8 cellular contexts compared by ENCODE assay signal in the genomic region with DNA sequence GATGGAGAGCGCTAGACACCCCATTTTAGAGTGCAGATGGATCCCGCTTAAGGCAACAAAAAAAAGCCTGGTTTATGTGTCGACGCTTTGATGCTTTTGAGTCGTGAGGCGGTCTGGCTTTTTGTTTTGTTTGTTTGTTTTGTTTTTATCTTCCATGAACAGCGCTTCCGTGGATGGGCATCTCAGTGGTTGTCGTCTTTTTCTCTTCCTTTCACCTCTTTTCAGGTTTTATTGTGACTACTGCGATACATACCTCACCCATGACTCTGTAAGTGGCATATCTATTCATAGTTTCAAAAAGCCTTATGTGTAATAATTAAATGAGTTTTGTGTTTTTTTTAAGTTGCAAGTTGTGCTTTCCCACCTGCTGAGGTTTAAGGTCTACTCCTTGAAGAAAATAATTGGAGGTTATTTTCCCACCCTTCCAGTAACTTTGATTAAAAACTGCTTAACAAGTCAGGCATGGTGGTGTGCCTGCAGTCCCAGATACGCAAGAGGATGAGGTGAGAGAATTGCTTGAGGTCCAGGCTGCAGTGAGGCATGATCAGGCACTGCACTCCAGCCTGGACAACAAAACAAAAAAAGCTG. TPM values are rescaled to one million over a fixed set of nuclear protein-coding genes. Genes with fewer than 3 reads are reported as not detected.
DNase-seq lines count a peak whose midpoint lies in the region; ATAC-seq and TF ChIP-seq lines count a peak whose summit lies in the region.

No MANE protein-coding gene starts in this region.

- H3K27me3 ChIP-seq in HUES6 (ENCODE audit: control insufficient read depth, insufficient read depth, low read length) (no peaks in the 10 kb centered on the region), mammary epithelial cell (ENCODE audit: insufficient read depth, low read length) (no peaks in the 10 kb centered on the region), liver (ENCODE audit: control insufficient read depth in 4 of 4, insufficient read depth in 4 of 4, low read length in 3 of 4) (no peaks in the 10 kb centered on the region), tibial nerve (no peaks in the 10 kb centered on the region)

- H3K27ac ChIP-seq in HUES6 (ENCODE audit: low read depth, low read length), result peak overlapping the region; percentile 67
- peak overlapping the region; percentile 94 for H3K27ac ChIP-seq in mammary epithelial cell (ENCODE audit: insufficient read depth, low read depth, low read length)
- peak overlapping the region; percentile 47 to 97 for H3K27ac ChIP-seq in liver (ENCODE audit: low read depth in 1 of 2, low read length in 2 of 2)
- peak overlapping the region; percentile 78 to 92 (median 91) for H3K27ac ChIP-seq in tibial nerve

- H3K9ac ChIP-seq in HUES6 (ENCODE audit: low read length), result peak overlapping the region; percentile 98
- peak overlapping the region; percentile 98 for H3K9ac ChIP-seq in mammary epithelial cell (ENCODE audit: insufficient read depth, low read length)
- H3K9ac ChIP-seq in liver (ENCODE audit: low read depth in 1 of 2, low read length in 2 of 2), result peak overlapping the region; percentile 23 to 79

- WGBS in mammary epithelial cell (ENCODE audit: low coverage, missing lambda C conversion rate), result 2% methylated on average over 11 of the region's 11 CpGs
- WGBS in liver, result 9% methylated on average over 11 of the region's 11 CpGs
- 7 to 8% methylated on average over 11 of the region's 11 CpGs for WGBS in tibial nerve, 2 donors

- no peaks in the 10 kb centered on the region for H4K20me1 ChIP-seq in mammary epithelial cell (ENCODE audit: insufficient read depth, low read length)

- peaks cover 45% of the 10 kb centered on the region for H3K79me2 ChIP-seq in mammary epithelial cell (ENCODE audit: insufficient read depth, low read length)

- H3K4me3 ChIP-seq in HUES6 (ENCODE audit: low read depth, low read length), result peak overlapping the region; percentile 93
- peak overlapping the region; percentile 73 to 100 (median 100) for H3K4me3 ChIP-seq in mammary epithelial cell (replicated peaks in 1 of 3; ENCODE audit: insufficient read depth in 1 of 3, low read depth in 2 of 3, low read length in 3 of 3)
- H3K4me3 ChIP-seq in liver (ENCODE audit: low read depth in 1 of 3, low read length in 3 of 3), result peak overlapping the region; percentile 81 to 98 (median 94)
- H3K4me3 ChIP-seq in tibial nerve, result peak overlapping the region; percentile 59 to 86 (median 77)

- no peak for TF ChIP-seq RAD21 in liver (IDR thresholded peaks at IDR 0.05)

- H3K4me2 ChIP-seq in mammary epithelial cell (ENCODE audit: insufficient read depth, low read depth, low read length), result peak overlapping the region; percentile 96

- in situ Hi-C loops in mammary epithelial cell (cut with MboI; ENCODE audit: low sequenced_read_pairs in 2 of 2), result loop anchor here in 1 of 2 donors (5.0 kb wide), 1 partner anchor 100 kb away; no protein-coding TSS in a partner anchor

- H3K4me1 ChIP-seq in HUES6 (ENCODE audit: control insufficient read depth, insufficient read depth, low read length) (no peaks in the 10 kb centered on the region), mammary epithelial cell (ENCODE audit: insufficient read depth, low read length) (peaks cover 5% of the 10 kb centered on the region), liver (ENCODE audit: control insufficient read depth in 4 of 4, insufficient read depth in 4 of 4, low read length in 3 of 4) (peaks cover 8 to 10% (median 9%) of the 10 kb centered on the region in 4 donors), tibial nerve (peaks cover 0 to 30% (median 8%) of the 10 kb centered on the region in 4 donors)

- ATAC-seq in omental fat pad (ENCODE audit: low FRiP score) (no peak), HG03571 (IDR thresholded peaks at IDR 0.05; ENCODE audit: unreplicated experiment) (no peak), HG02870 (IDR thresholded peaks at IDR 0.05; ENCODE audit: unreplicated experiment) (no peak)

- intact Hi-C loops in mammary epithelial cell (cut with micrococcal nuclease), result loop anchor here (1.0 to 10.0 kb wide), 6 partner anchors 35 to 387 kb away; partner anchors contain the start of genes BLTP3A, ILRUN, TAF11 and TCP11

- no peak for DNase-seq in mammary epithelial cell
- DNase-seq in tibial nerve (ENCODE audit: low spot score in 2 of 2), result no peak
- DNase-seq in activated CD4-positive, CD25-positive, alpha-beta regulatory T cell treated with anti-CD3 and anti-CD28 coated beads, Interleukin-2, amount 50 U/mL, for 72 hours, result no peak
- no peak for DNase-seq in omental fat pad (ENCODE audit: low spot score)

- CTCF ChIA-PET in mammary epithelial cell (lab: Charles Lee; ENCODE audit: low non-redundant PET), result interaction anchor here (0.7 kb wide), 2 partner anchors 62 to 127 kb away, joined by 6 read pairs; no protein-coding TSS in a partner anchor

- BruUV-seq in mammary epithelial cell (replicated peaks; lab: Mats Ljungman, UMichigan), result TSS peak; percentile 81

- TF ChIP-seq EP300 in tibial nerve (IDR thresholded peaks at IDR 0.05), result no peak

- dilution Hi-C loops in mammary epithelial cell (cut with HindIII; ENCODE audit: low sequenced_read_pairs), result no loop called here

- peak overlapping the region; percentile 100 for H2AFZ ChIP-seq in mammary epithelial cell (ENCODE audit: low read depth, low read length)

- TF ChIP-seq CTCF in mammary epithelial cell (conservative IDR thresholded peaks at IDR 0.05 in 1 of 2, IDR thresholded peaks at IDR 0.05 in 1 of 2; ENCODE audit: extremely low read depth in 1 of 2, insufficient read depth in 1 of 2, low read depth in 1 of 2, low read length in 2 of 2), result no peak
- no peak for TF ChIP-seq CTCF in liver (IDR thresholded peaks at IDR 0.05; ENCODE audit: low read depth, low read length, missing input control)
- TF ChIP-seq CTCF in tibial nerve (IDR thresholded peaks at IDR 0.05), result no peak
- no peak for TF ChIP-seq CTCF in omental fat pad (IDR thresholded peaks at IDR 0.05)

- TF ChIP-seq POLR2A in tibial nerve (IDR thresholded peaks at IDR 0.05), result no peak

- peaks cover 28% of the 10 kb centered on the region for H3K36me3 ChIP-seq in HUES6 (ENCODE audit: control insufficient read depth, insufficient read depth, low read length)
- peaks cover 2% of the 10 kb centered on the region for H3K36me3 ChIP-seq in mammary epithelial cell (ENCODE audit: insufficient read depth, low read length)
- peaks cover 2 to 10% (median 6%) of the 10 kb centered on the region in 4 donors for H3K36me3 ChIP-seq in liver (ENCODE audit: control insufficient read depth in 4 of 4, insufficient read depth in 3 of 4, low read depth in 1 of 4, low read length in 3 of 4)
- peaks cover 0 to 29% (median 3%) of the 10 kb centered on the region in 3 donors for H3K36me3 ChIP-seq in tibial nerve

- H3K9me3 ChIP-seq in HUES6 (ENCODE audit: control insufficient read depth, insufficient read depth, low read depth, low read length) (no peaks in the 10 kb centered on the region), mammary epithelial cell (replicated peaks; ENCODE audit: insufficient read depth, low read length) (no peaks in the 10 kb centered on the region), liver (ENCODE audit: control insufficient read depth in 4 of 4, low read length in 3 of 4) (no peaks in the 10 kb centered on the region), tibial nerve (no peaks in the 10 kb centered on the region)

TF ChIP-seq in liver, 16 proteins besides CTCF, POLR2A, EP300 and RAD21:
- no peak for TF ChIP-seq SP1 (IDR thresholded peaks at IDR 0.05)

RNA-seq across cellular contexts. Expression of gene SNRPC, which starts 0.5 kb away (rescaled TPM):
- total RNA-seq in mammary epithelial cell, result 100 to 1,000 TPM in 1 of 2 donors, 10 to 100 TPM in 1; 37.8 to 100 TPM
- 194 TPM for polyA plus RNA-seq in mammary epithelial cell
- polyA minus RNA-seq in mammary epithelial cell, result 64.2 TPM
- total RNA-seq in liver, result 10 to 100 TPM; 17.2 to 50.1 TPM
- 10 to 100 TPM; 66.5 to 75.4 TPM for polyA plus RNA-seq in liver
- 10 to 100 TPM; 41.2 to 80.4 (median 66.0) TPM for total RNA-seq in tibial nerve
- 10 to 100 TPM; 30.9 to 65.5 (median 51.5) TPM for total RNA-seq in omental fat pad

RNA-seq across cellular contexts. Expression of gene BLTP3A, which starts 34.1 kb away (rescaled TPM):
- 10 to 100 TPM in 1 of 2 donors, 1 to 10 TPM in 1; 9.6 to 19.2 TPM for total RNA-seq in mammary epithelial cell
- 4.9 TPM for polyA plus RNA-seq in mammary epithelial cell
- polyA minus RNA-seq in mammary epithelial cell, result 15.8 TPM
- total RNA-seq in liver, result 10 to 100 TPM; 10.7 to 14.6 TPM
- polyA plus RNA-seq in liver, result 1 to 10 TPM; 2.5 to 3.3 TPM
- 10 to 100 TPM in 3 of 4 donors, 1 to 10 TPM in 1; 9.8 to 16.8 (median 13.4) TPM for total RNA-seq in tibial nerve
- total RNA-seq in omental fat pad, result 10 to 100 TPM; 11.7 to 19.6 (median 16.0) TPM
